Comparison of ENCODE assay signal across 8 cellular contexts in genomic region chr5:65624570-65625555, GRCh38. TPM values are rescaled to one million over a fixed set of nuclear protein-coding genes. Genes with fewer than 3 reads are reported as not detected.
DNase-seq lines count a peak whose midpoint lies in the region; ATAC-seq, FAIRE-seq and TF ChIP-seq lines count a peak whose summit lies in the region.

A gene with protein sequence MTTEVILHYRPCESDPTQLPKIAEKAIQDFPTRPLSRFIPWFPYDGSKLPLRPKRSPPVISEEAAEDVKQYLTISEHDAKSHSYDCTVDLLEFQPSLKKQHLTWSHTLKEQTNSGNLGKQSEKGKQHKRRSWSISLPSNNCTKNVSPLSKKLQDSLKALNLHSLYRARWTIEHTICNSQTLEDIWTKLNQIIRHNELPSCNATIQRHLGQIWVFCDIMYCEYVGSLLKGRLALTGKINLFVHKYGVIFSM (plus strand): TSS chr5:65625027. CDS start chr5:65629588, 4,561 bp downstream.
A gene with protein sequence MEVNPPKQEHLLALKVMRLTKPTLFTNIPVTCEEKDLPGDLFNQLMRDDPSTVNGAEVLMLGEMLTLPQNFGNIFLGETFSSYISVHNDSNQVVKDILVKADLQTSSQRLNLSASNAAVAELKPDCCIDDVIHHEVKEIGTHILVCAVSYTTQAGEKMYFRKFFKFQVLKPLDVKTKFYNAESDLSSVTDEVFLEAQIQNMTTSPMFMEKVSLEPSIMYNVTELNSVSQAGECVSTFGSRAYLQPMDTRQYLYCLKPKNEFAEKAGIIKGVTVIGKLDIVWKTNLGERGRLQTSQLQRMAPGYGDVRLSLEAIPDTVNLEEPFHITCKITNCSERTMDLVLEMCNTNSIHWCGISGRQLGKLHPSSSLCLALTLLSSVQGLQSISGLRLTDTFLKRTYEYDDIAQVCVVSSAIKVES (plus strand): TSS chr5:65625027. CDS start chr5:65625061, 34 bp downstream.

- H3F3A ChIP-seq in neural cell (ENCODE audit: insufficient read depth, low read length, poor library complexity, severe bottlenecking), result peaks cover 4% of the 10 kb centered on the region

- no peaks in the 10 kb centered on the region for H3K36me3 ChIP-seq in neural cell (ENCODE audit: insufficient read depth, low read length)

- peak within 1 kb of the TSS; percentile 97 for H3K9ac ChIP-seq in neural cell (ENCODE audit: low read length)

- POLR2A ChIA-PET in RWPE1 (lab: Yijun Ruan, JAX; ENCODE audit: low non-redundant PET), result no interaction called here

- TF ChIP-seq POLR2A in H54 (IDR thresholded peaks at IDR 0.05; ENCODE audit: low read depth, low read length), result 0 out of 2 replicates have a peak, but pooled peaks have one; percentile 24

- peak within 1 kb of the TSS; percentile 98 for H2AFZ ChIP-seq in neural cell (ENCODE audit: low read depth, low read length)

- peaks cover 84% of the 10 kb centered on the region for H3K79me2 ChIP-seq in neural cell (replicated peaks; ENCODE audit: insufficient read depth, low read length)

- peak within 1 kb of the TSS; percentile 99 for H3K4me2 ChIP-seq in neural cell (ENCODE audit: low read length)

- H3K9me3 Mint-ChIP-seq in stimulated activated naive CD8-positive, alpha-beta T cell treated with anti-CD3 and anti-CD28 coated beads, Interleukin-15, amount 100 ng/mL, for 72 hours, result no peaks in the 10 kb centered on the region

- H3K27me3 Mint-ChIP-seq in stimulated activated naive CD8-positive, alpha-beta T cell treated with anti-CD3 and anti-CD28 coated beads, Interleukin-15, amount 100 ng/mL, for 72 hours, result no peaks in the 10 kb centered on the region

- no peak for TF ChIP-seq EP300 in neural cell (conservative IDR thresholded peaks at IDR 0.05; ENCODE audit: poor library complexity, severe bottlenecking)

- ATAC-seq in stimulated activated naive CD8-positive, alpha-beta T cell treated with anti-CD3 and anti-CD28 coated beads, Interleukin-15, amount 100 ng/mL, for 72 hours, result peak; percentile 86

- CTCF ChIA-PET in RWPE1 (lab: Yijun Ruan, JAX), result interaction anchor here (0.6 to 0.9 kb wide), 2 partner anchors 527 to 893 kb away, joined by 4 to 5 read pairs; no protein-coding TSS in a partner anchor

- H3K4me1 Mint-ChIP-seq in stimulated activated naive CD8-positive, alpha-beta T cell treated with anti-CD3 and anti-CD28 coated beads, Interleukin-15, amount 100 ng/mL, for 72 hours, result peaks cover 34% of the 10 kb centered on the region

- peak within 1 kb of the TSS; percentile 94 to 95 for H3K4me3 Mint-ChIP-seq in stimulated activated naive CD8-positive, alpha-beta T cell treated with anti-CD3 and anti-CD28 coated beads, Interleukin-15, amount 100 ng/mL, for 72 hours

- H3K9me2 ChIP-seq in neural cell (ENCODE audit: insufficient read depth, low read length), result no peaks in the 10 kb centered on the region

- FAIRE-seq in H54 (lab: Jason Lieb, UNC), result peak; percentile 72

- TF ChIP-seq CTCF in RWPE1 (conservative IDR thresholded peaks at IDR 0.05; ENCODE audit: low read depth) (no peak), foreskin fibroblast (IDR thresholded peaks at IDR 0.05; ENCODE audit: low read depth, low read length) (no peak), neural cell (IDR thresholded peaks at IDR 0.05; ENCODE audit: poor library complexity, severe bottlenecking) (no peak)

- peak; percentile 95 for DNase-seq in ELR (ENCODE audit: low read depth)
- peak; percentile 30 for DNase-seq in H54 (ENCODE audit: insufficient read length, low spot score)
- peak; percentile 91 for DNase-seq in LoVo (ENCODE audit: low spot score)
- peak; percentile 79 for DNase-seq in RWPE1 (ENCODE audit: low spot score)
- peak; percentile 73 for DNase-seq in activated effector memory CD4-positive, alpha-beta T cell treated with Interleukin-2 at 50 U/mL for 16 hours
- peak; percentile 78 to 91 for DNase-seq in foreskin fibroblast
- DNase-seq in stimulated activated naive CD8-positive, alpha-beta T cell treated with anti-CD3 and anti-CD28 coated beads, Interleukin-15, amount 100 ng/mL, for 72 hours, result peak; percentile 77 to 84

- no peak for TF ChIP-seq RAD21 in neural cell (conservative IDR thresholded peaks at IDR 0.05)

- no peaks in the 10 kb centered on the region for H3K27me3 ChIP-seq in neural cell (ENCODE audit: insufficient read depth, low read depth, low read length)

- H3K27ac ChIP-seq in RWPE1 (peak within 1 kb of the TSS; percentile 84), neural cell (ENCODE audit: low read length) (peak within 1 kb of the TSS; percentile 93)

- peak within 1 kb of the TSS; percentile 98 to 99 for H3K27ac Mint-ChIP-seq in stimulated activated naive CD8-positive, alpha-beta T cell treated with anti-CD3 and anti-CD28 coated beads, Interleukin-15, amount 100 ng/mL, for 72 hours

- H4K20me1 ChIP-seq in neural cell (ENCODE audit: insufficient read depth), result no peaks in the 10 kb centered on the region

- H3K9me3 ChIP-seq in neural cell (ENCODE audit: low read length), result no peaks in the 10 kb centered on the region

- H3K4me3 ChIP-seq in foreskin fibroblast (ENCODE audit: low read depth in 1 of 2, low read length in 2 of 2) (peak within 1 kb of the TSS; percentile 93 to 96), neural cell (ENCODE audit: low read length) (peak within 1 kb of the TSS; percentile 98)

TF ChIP-seq in neural cell, 6 proteins besides CTCF, POLR2A, EP300 and RAD21:
- TF ChIP-seq TAF1 (IDR thresholded peaks at IDR 0.05; ENCODE audit: low read depth) (peak; percentile 30), POLR2AphosphoS5 (IDR thresholded peaks at IDR 0.05) (peak; percentile 46), SMC3 (conservative IDR thresholded peaks at IDR 0.05; ENCODE audit: poor library complexity) (no peak), MXI1 (conservative IDR thresholded peaks at IDR 0.05; ENCODE audit: poor library complexity, severe bottlenecking) (peak; percentile 51), EZH2 (IDR thresholded peaks at IDR 0.05; ENCODE audit: borderline replicate concordance, insufficient read depth, low read length, poor library complexity, severe bottlenecking) (no peak)
- TF ChIP-seq, protein P1, sequence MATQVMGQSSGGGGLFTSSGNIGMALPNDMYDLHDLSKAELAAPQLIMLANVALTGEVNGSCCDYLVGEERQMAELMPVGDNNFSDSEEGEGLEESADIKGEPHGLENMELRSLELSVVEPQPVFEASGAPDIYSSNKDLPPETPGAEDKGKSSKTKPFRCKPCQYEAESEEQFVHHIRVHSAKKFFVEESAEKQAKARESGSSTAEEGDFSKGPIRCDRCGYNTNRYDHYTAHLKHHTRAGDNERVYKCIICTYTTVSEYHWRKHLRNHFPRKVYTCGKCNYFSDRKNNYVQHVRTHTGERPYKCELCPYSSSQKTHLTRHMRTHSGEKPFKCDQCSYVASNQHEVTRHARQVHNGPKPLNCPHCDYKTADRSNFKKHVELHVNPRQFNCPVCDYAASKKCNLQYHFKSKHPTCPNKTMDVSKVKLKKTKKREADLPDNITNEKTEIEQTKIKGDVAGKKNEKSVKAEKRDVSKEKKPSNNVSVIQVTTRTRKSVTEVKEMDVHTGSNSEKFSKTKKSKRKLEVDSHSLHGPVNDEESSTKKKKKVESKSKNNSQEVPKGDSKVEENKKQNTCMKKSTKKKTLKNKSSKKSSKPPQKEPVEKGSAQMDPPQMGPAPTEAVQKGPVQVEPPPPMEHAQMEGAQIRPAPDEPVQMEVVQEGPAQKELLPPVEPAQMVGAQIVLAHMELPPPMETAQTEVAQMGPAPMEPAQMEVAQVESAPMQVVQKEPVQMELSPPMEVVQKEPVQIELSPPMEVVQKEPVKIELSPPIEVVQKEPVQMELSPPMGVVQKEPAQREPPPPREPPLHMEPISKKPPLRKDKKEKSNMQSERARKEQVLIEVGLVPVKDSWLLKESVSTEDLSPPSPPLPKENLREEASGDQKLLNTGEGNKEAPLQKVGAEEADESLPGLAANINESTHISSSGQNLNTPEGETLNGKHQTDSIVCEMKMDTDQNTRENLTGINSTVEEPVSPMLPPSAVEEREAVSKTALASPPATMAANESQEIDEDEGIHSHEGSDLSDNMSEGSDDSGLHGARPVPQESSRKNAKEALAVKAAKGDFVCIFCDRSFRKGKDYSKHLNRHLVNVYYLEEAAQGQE (IDR thresholded peaks at IDR 0.05; ENCODE audit: borderline replicate concordance), result peak; percentile 81
TF ChIP-seq in neural cell: peak in this region for 4.

RNA-seq across cellular contexts. Expression of the first gene that starts in this region (rescaled TPM):
- 20.9 and 26.8 TPM in 2 replicates for polyA plus RNA-seq in neural cell
- 20.2 and 20.5 TPM in 2 replicates for polyA minus RNA-seq in neural cell

RNA-seq across cellular contexts. Expression of the second gene that starts in this region (rescaled TPM):
- polyA plus RNA-seq in neural cell, result 80.3 and 95.0 TPM in 2 replicates
- polyA minus RNA-seq in neural cell, result 55.5 and 68.3 TPM in 2 replicates

Comparison
In these comparisons a context has a peak if more than half of its experiments do, and no peak if none do; other contexts are left out.
1. Peak in every context shown above with its lines: DNase-seq, ATAC-seq, H3K4me3 ChIP-seq and H3K27ac ChIP-seq.
2. DNase-seq: peak in every context shown above with its lines; median percentile 95 in ELR; 91 in LoVo; 84 in foreskin fibroblast; 80 in stimulated activated naive CD8-positive, alpha-beta T cell treated with anti-CD3 and anti-CD28 coated beads, Interleukin-15, amount 100 ng/mL, for 72 hours; 79 in RWPE1; 73 in activated effector memory CD4-positive, alpha-beta T cell treated with Interleukin-2 at 50 U/mL for 16 hours; 30 in H54.